21 cellular contexts compared by ENCODE assay signal in the genomic region with DNA sequence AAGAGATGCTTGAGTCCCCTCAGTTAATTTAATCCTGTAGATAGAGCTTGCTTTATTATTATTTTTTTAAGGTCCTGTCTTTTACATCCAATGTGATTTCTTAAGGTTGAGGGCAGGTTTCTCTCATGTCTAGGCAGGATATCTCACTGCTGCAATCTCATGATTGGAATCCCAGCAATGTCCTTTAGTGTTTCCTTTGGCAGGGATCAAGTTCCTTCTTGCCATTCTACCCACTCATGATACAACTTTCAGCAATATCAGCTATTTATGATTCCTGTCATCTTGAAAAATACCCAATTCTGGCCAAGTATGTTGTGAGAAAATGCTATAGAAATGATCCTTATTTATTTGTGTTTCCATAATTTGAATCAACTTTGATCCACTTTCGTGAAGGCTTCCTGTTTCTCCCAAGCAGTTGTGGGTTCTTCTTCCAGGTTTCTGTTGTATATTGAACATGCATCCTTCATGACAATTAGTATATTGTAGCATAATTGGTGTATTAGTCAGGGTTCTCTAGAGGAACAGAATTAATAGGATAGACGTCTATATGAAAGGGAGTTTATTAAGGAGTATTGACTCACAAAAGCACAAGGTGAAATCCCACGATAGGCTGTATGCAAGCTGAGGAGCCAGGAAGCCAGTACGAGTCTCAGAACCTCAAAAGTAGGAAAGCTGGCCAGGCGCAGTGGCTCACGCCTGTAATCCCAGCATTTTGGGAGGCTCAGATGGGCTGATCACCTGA. TPM values are rescaled to one million over a fixed set of nuclear protein-coding genes. Genes with fewer than 3 reads are reported as not detected.
A peak's percentile ranks its signal among the peaks of the same experiment; 100 is the strongest.
DNase-seq lines count a peak whose midpoint lies in the region; ATAC-seq and TF ChIP-seq lines count a peak whose summit lies in the region.
"Had no signal": no experiment of that assay in that cellular context is flagged by ENCODE, and none has a peak within 500 bp of the region (broad histone marks: within the 10 kb centered on the region; RNA-seq: fewer than 3 reads in every experiment).

No MANE protein-coding gene starts in this region.

- dilution Hi-C loops in IMR-90 (cut with HindIII; ENCODE audit: low sequenced_read_pairs, unreplicated experiment) = no loop called here

- no peak overlapping the region for H2AK9ac ChIP-seq in IMR-90 (replicated peaks; ENCODE audit: low read depth, low read length, poor library complexity)

- H2BK120ac ChIP-seq in IMR-90 (ENCODE audit: low read depth, low read length) = no peak overlapping the region

- no peak for TF ChIP-seq POLR2A in IMR-90 (IDR thresholded peaks at IDR 0.05; ENCODE audit: low read depth, low read length)

- POLR2A ChIA-PET in AG04449 (lab: Yijun Ruan, JAX) = no interaction called here
- POLR2A ChIA-PET in IMR-90 (lab: Charles Lee; ENCODE audit: unreplicated experiment) = no interaction called here

- 90% methylated on average over 3 of the region's 6 CpGs; no CpG with 5 or more reads in 1 of the 2 experiments for WGBS in IMR-90 (ENCODE audit: extremely low coverage in 2 of 2, insufficient read length in 1 of 2), 2 experiments

- H3K9me1 ChIP-seq in IMR-90 (ENCODE audit: insufficient read depth, low read length) = no peaks in the 10 kb centered on the region

- no peaks in the 10 kb centered on the region; the same call in 1 of the 2 replicates for H3K27me3 ChIP-seq in IMR-90 (ENCODE audit: control insufficient read depth, insufficient read depth, low read length)
- H3K27me3 ChIP-seq: heart left ventricle had no signal

- no peaks in the 10 kb centered on the region for H3K9me3 ChIP-seq in IMR-90 (ENCODE audit: control insufficient read depth, insufficient read depth, low read length)
- H3K9me3 ChIP-seq: heart left ventricle had no signal

- no peak overlapping the region for H4K8ac ChIP-seq in IMR-90 (ENCODE audit: low read depth in 2 of 2, low read length in 2 of 2)

- BruUV-seq in IMR-90 (replicated peaks; lab: Mats Ljungman, UMichigan) = no TSS peak

- H4K20me1 ChIP-seq in IMR-90 (ENCODE audit: insufficient read depth, low read length) = no peaks in the 10 kb centered on the region

- H3K79me1 ChIP-seq in IMR-90 (ENCODE audit: low read depth in 1 of 2, low read length in 2 of 2) = no peaks in the 10 kb centered on the region

- H3K18ac ChIP-seq in IMR-90 (ENCODE audit: low read depth, low read length) = no peak overlapping the region

- H3K14ac ChIP-seq in IMR-90 (replicated peaks; ENCODE audit: low read depth, low read length) = no peak overlapping the region

- no peak overlapping the region for H4K91ac ChIP-seq in IMR-90 (ENCODE audit: insufficient read depth, low read depth, low read length)

- H2BK15ac ChIP-seq in IMR-90 (ENCODE audit: low read depth, low read length) = no peak overlapping the region

- DNase-seq in AG04449 (ENCODE audit: low read depth, low spot score) (peak; percentile 58), IMR-90 (peak; percentile 45), cardiac fibroblast (ENCODE audit: low read depth in 2 of 2) (peak; percentile 57 to 87), glomerular endothelial cell (ENCODE audit: extremely low read depth, low read depth, low spot score) (peak; percentile 78), anterior cingulate cortex (lab: John Stamatoyannopoulos, UW) (no peak), left ventricle myocardium superior (no peak), amniotic stem cell (lab: John Stamatoyannopoulos, UW) (no peak), NCI-H1930 (lab: John Stamatoyannopoulos, UW) (no peak)
- DNase-seq: activated CD8-positive, alpha-beta T cell treated with anti-CD3 and anti-CD28 coated beads for 36 hours; activated T-cell treated with anti-CD3 and anti-CD28 coated beads, Interleukin-2, amount 50 U/mL, for 48 hours; CD8-positive, alpha-beta T cell; central memory CD4-positive, alpha-beta T cell; heart left ventricle; kidney; mesenchymal stem cell; NCI-H1694 treated with DMSO at 0.1 percent for 48 hours; NCI-H446 treated with DMSO at 0.1 percent for 48 hours; stimulated activated naive CD8-positive, alpha-beta T cell treated with anti-CD3 and anti-CD28 coated beads, Interleukin-15, amount 100 ng/mL, for 72 hours; T-helper 17 cell had no signal

- peaks cover 2% of the 10 kb centered on the region; the same call in 1 of the 2 replicates for H3K4me1 ChIP-seq in IMR-90 (ENCODE audit: control insufficient read depth, insufficient read depth, low read length)

- H3K9ac ChIP-seq in IMR-90 (ENCODE audit: low read depth, low read length) = no peak overlapping the region

- no peak for TF ChIP-seq CTCF in AG04449 (IDR thresholded peaks at IDR 0.05; ENCODE audit: insufficient read depth, low read length, missing control alignments)
- TF ChIP-seq CTCF in IMR-90 (conservative IDR thresholded peaks at IDR 0.05; ENCODE audit: low read depth, low read length) = no peak
- no peak for TF ChIP-seq CTCF in cardiac fibroblast (IDR thresholded peaks at IDR 0.05; ENCODE audit: low read depth, low read length)

- peak; percentile 32 for ATAC-seq in IMR-90 (ENCODE audit: low read depth)
- ATAC-seq in left ventricle myocardium superior = no peak
- ATAC-seq: activated CD8-positive, alpha-beta T cell treated with anti-CD3 and anti-CD28 coated beads for 36 hours; CD8-positive, alpha-beta T cell; HCT116; heart left ventricle; natural killer cell treated with Interleukin-12 subunit alpha and Interleukin-12 subunit beta and Interleukin-15 and Interleukin-18, amount 100 ng/mL, for 72 hours; stimulated activated naive CD8-positive, alpha-beta T cell treated with anti-CD3 and anti-CD28 coated beads, Interleukin-15, amount 100 ng/mL, for 72 hours; T-helper 17 cell had no signal

- H2BK5ac ChIP-seq in IMR-90 (ENCODE audit: low read depth, low read length, poor library complexity, severe bottlenecking) = no peak overlapping the region

- H3K23ac ChIP-seq in IMR-90 (ENCODE audit: low read depth, low read length) = no peak overlapping the region

- H4K5ac ChIP-seq in IMR-90 (ENCODE audit: low read depth, low read length) = no peak overlapping the region

- no peak overlapping the region for H3K4ac ChIP-seq in IMR-90 (ENCODE audit: low read depth, low read length)

- H3K4me3 ChIP-seq in AG04449 (ENCODE audit: low read depth, low read length) = no peak overlapping the region
- H3K4me3 ChIP-seq in IMR-90 (ENCODE audit: insufficient read depth, low read depth, low read length) = no peak overlapping the region
- H3K4me3 ChIP-seq in cardiac fibroblast (replicated peaks in 1 of 2; ENCODE audit: low read depth in 2 of 2, low read length in 2 of 2) = no peak overlapping the region
- H3K4me3 ChIP-seq: heart left ventricle had no signal

- intact Hi-C loops in IMR-90 (cut with micrococcal nuclease) (no loop called here), left ventricle myocardium superior (cut with micrococcal nuclease) (no loop called here)

- no peak overlapping the region for H2BK20ac ChIP-seq in IMR-90 (ENCODE audit: low read depth, low read length)

- no peaks in the 10 kb centered on the region for H3K36me3 ChIP-seq in IMR-90 (ENCODE audit: control insufficient read depth, insufficient read depth, low read length)
- H3K36me3 ChIP-seq: heart left ventricle had no signal

- TF ChIP-seq RAD21 in IMR-90 (IDR thresholded peaks at IDR 0.05; ENCODE audit: low read length) = no peak

- CTCF ChIA-PET in AG04449 (lab: Yijun Ruan, JAX) (interaction anchor here (0.9 to 6.2 kb wide), 7 partner anchors 8 to 347 kb away, joined by 3 to 42 read pairs (median 6); no protein-coding TSS in a partner anchor), IMR-90 (lab: Yijun Ruan, JAX) (interaction anchor here (0.6 to 1.2 kb wide), 2 partner anchors 9 to 113 kb away, joined by 3 to 4 read pairs; no protein-coding TSS in a partner anchor)

- no peak overlapping the region for H2AK5ac ChIP-seq in IMR-90 (ENCODE audit: low read depth, low read length)

- H3K27ac ChIP-seq in IMR-90 (ENCODE audit: insufficient read depth, low read length) = no peak overlapping the region
- H3K27ac ChIP-seq: heart left ventricle had no signal

- H3K4me2 ChIP-seq in IMR-90 (ENCODE audit: low read depth, low read length) = 0 out of 2 replicates have a peak overlapping the region, but pooled peaks have one; percentile 36

- in situ Hi-C loops in IMR-90 (cut with MboI; ENCODE audit: low sequenced_read_pairs) = loop anchor here (25.0 kb wide), 1 partner anchor 347 kb away; no protein-coding TSS in a partner anchor

- no peak overlapping the region for H3K56ac ChIP-seq in IMR-90 (ENCODE audit: extremely low read depth, insufficient read depth, low read length)

- H2AFZ ChIP-seq in IMR-90 (replicated peaks; ENCODE audit: low read length, poor library complexity) = no peak overlapping the region

TF ChIP-seq in IMR-90, 13 proteins besides CTCF, POLR2A, EP300 and RAD21:
- TF ChIP-seq FOS (IDR thresholded peaks at IDR 0.05; ENCODE audit: low read depth, low read length) = no peak
- peak; percentile 1; the same call in 1 of the 2 replicates for TF ChIP-seq CEBPB (IDR thresholded peaks at IDR 0.05; ENCODE audit: low read depth, low read length)

RNA-seq across cellular contexts. Expression of a gene that starts 18.4 kb away (rescaled TPM):
- total RNA-seq in IMR-90 (2012; rRNA removed) = 26.5 and 46.9 TPM in 2 replicates
- 8.0 and 10.4 TPM in 2 replicates for polyA plus RNA-seq in IMR-90 (2012; rRNA removed)
- 0.41 and 0.84 TPM in 2 replicates for polyA plus RNA-seq in IMR-90 (2012; cell fraction: cytosol; rRNA removed)
- polyA plus RNA-seq in IMR-90 (2012; cell fraction: nucleus; rRNA removed; ENCODE audit: low replicate concordance) = 3.6 and 52.1 TPM in 2 replicates
- 12.2 and 33.8 TPM in 2 replicates for total RNA-seq in glomerular endothelial cell
- total RNA-seq in left ventricle myocardium superior = 39.0 TPM

Comparison
In these comparisons a context has a peak if more than half of its experiments do, and no peak if none do; other contexts are left out.
1. DNase-seq: peak in AG04449 (single experiment), IMR-90 (single experiment), cardiac fibroblast (2 of 2) and glomerular endothelial cell (single experiment); none in anterior cingulate cortex (0 of 58), left ventricle myocardium superior (single experiment), amniotic stem cell (single experiment) and NCI-H1930 (0 of 2).